26 cellular contexts compared by ENCODE assay signal in the genomic region with DNA sequence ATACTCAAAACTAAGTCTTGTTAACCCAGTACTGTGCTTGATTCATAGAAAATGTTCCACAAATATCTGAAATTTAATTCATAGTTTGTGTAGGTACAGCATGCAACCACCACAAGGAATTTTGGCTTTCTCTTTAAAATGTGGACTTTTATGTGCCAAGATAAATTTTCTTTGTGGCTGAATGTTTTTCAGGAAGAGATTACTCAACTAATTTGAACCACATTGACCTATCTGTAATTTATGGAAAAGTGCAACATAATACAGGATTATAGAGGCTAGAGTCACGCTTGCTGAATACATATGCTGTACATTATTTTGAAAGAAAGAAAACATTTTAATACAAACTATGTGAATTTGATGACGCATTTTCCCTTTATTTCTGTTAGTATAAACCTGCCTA.
DNase-seq lines count a peak whose midpoint lies in the region; ATAC-seq and TF ChIP-seq lines count a peak whose summit lies in the region.
"Had no signal": no experiment of that assay in that cellular context is flagged by ENCODE, and none has a peak within 500 bp of the region (broad histone marks: within the 10 kb centered on the region; RNA-seq: fewer than 3 reads in every experiment).

No MANE protein-coding gene starts in this region.

- H3K36me3 ChIP-seq in smooth muscle cell (ENCODE audit: low read depth), result no peaks in the 10 kb centered on the region
- H3K36me3 ChIP-seq: brain microvascular endothelial cell, left lung, MG63, neutrophil, SJCRH30, upper lobe of left lung had no signal

- H3K9ac ChIP-seq in smooth muscle cell (ENCODE audit: low read depth), result no peak overlapping the region

- H3K4me3 ChIP-seq in smooth muscle cell, result no peak overlapping the region
- H3K4me3 ChIP-seq: left lung, MG63, SJCRH30, upper lobe of left lung had no signal

- H3F3A ChIP-seq in smooth muscle cell (ENCODE audit: low read depth), result no peaks in the 10 kb centered on the region

- no peaks in the 10 kb centered on the region for H3K27me3 ChIP-seq in smooth muscle cell (ENCODE audit: low read depth)
- H3K27me3 ChIP-seq: brain microvascular endothelial cell, left lung, MG63, neutrophil, SJCRH30, upper lobe of left lung had no signal

- H3K4me1 ChIP-seq in smooth muscle cell (ENCODE audit: low read depth), result no peaks in the 10 kb centered on the region
- H3K4me1 ChIP-seq: left lung, SJCRH30, upper lobe of left lung had no signal

- no peak overlapping the region for H3K4me2 ChIP-seq in smooth muscle cell

- no peaks in the 10 kb centered on the region for H3K79me2 ChIP-seq in smooth muscle cell (ENCODE audit: low read depth)

- WGBS in smooth muscle cell (ENCODE audit: low lambda C conversion rate), result 73% methylated on average over 2 of the region's 2 CpGs

- no peak for ATAC-seq in esophagus mucosa
- ATAC-seq: left lung; sciatic nerve; stimulated activated memory B cell treated with anti-CD40 and anti-IgM and Interleukin-4, amounts not matched to agents 10 μg/mL and 1 μg/mL and 100 μg/mL, for 72 hours had no signal

- no peak for TF ChIP-seq CTCF in smooth muscle cell (IDR thresholded peaks at IDR 0.05; ENCODE audit: borderline replicate concordance, insufficient read depth, poor library complexity, severe bottlenecking)

- H4K20me1 ChIP-seq in smooth muscle cell (ENCODE audit: low read depth), result no peaks in the 10 kb centered on the region

- no peak overlapping the region for H2AFZ ChIP-seq in smooth muscle cell (ENCODE audit: low read depth)

- peak; percentile 24 for DNase-seq in GM04504 (ENCODE audit: low read depth)
- DNase-seq in amniotic stem cell (lab: John Stamatoyannopoulos, UW), result peak; percentile 5
- DNase-seq in fibroblast of gingiva (ENCODE audit: low read depth), result peak; percentile 61
- no peak for DNase-seq in SKM-1 (lab: John Stamatoyannopoulos, UW; ENCODE audit: unreplicated experiment)
- DNase-seq in smooth muscle cell (lab: John Stamatoyannopoulos, UW; ENCODE audit: unreplicated experiment), result no peak
- DNase-seq in NCI-H187 treated with DMSO at 0.1 percent for 48 hours (lab: John Stamatoyannopoulos, UW), result no peak
- DNase-seq: activated CD4-positive, alpha-beta memory T cell treated with anti-CD3 and anti-CD28 coated beads, Interleukin-2, amount 10 ng/mL, durations not matched to agents 7 days and 5 days; activated CD4-positive, alpha-beta T cell treated with anti-CD3 and anti-CD28 coated beads for 1 hour; activated gamma-delta T cell; activated naive CD8-positive, alpha-beta T cell treated with anti-CD3 and anti-CD28 coated beads, Interleukin-2, amount 10 ng/mL, durations not matched to agents 7 days and 5 days; brain microvascular endothelial cell; CD4-positive, alpha-beta memory T cell; effector CD8-positive, alpha-beta T cell; KBM-7; left lung; MG63; naive B cell; NCI-H2081; NCI-H226; SJCRH30; stimulated activated CD4-positive, alpha-beta T cell treated with anti-CD3 and anti-CD28 coated beads, Interleukin-4, amount 100 ng/mL, for 4 hours; upper lobe of left lung had no signal

- no peak overlapping the region for H3K27ac ChIP-seq in smooth muscle cell (ENCODE audit: low read depth)
- H3K27ac ChIP-seq: brain microvascular endothelial cell, left lung, neutrophil, SJCRH30, upper lobe of left lung had no signal

- H3K9me3 ChIP-seq in smooth muscle cell (replicated peaks; ENCODE audit: low read depth), result no peaks in the 10 kb centered on the region
- H3K9me3 ChIP-seq: left lung, MG63, neutrophil, SJCRH30, upper lobe of left lung had no signal

Comparison
In these comparisons a context has a peak if more than half of its experiments do, and no peak if none do; other contexts are left out.
1. DNase-seq: peak in GM04504 (single experiment), amniotic stem cell (single experiment) and fibroblast of gingiva (single experiment); none in SKM-1 (single experiment), smooth muscle cell (single experiment) and NCI-H187 treated with DMSO at 0.1 percent for 48 hours (single experiment).